In the genomic region with DNA sequence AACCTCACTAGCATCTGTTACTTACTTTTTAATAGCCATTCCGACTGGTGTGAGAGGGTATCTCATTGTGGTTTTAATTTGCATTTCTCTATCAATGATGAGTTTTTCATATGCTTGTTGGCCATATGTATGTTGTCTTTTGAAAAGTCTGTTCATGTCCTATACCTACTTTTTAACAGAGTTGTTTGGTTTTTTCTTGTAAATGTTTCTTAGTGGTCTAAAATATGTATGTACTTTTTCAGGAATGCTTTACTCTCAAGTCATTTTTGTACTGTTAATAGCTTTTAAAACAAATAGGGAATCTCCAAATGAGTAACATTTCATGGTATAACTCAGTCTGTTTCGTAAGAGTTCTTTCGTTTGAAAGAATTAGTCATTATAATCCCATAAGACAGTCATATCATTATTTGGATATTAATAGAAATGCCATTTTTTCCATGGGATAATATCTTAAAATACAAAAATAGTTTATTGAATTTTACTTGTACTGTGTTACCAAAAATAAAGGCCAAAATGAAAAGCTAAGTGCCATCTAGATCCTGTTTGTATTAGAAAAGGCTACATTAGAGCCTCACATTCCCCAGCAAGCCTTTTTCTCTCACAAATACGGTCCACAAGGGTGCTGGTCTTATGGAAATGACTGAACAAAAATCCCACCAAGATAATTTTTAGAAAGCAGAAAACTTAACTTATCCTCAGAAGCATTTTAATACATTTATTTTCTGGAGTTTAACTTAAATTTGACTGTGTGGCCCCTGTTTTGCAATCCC, we compare ENCODE assay signal across 1 cellular context.
TF ChIP-seq lines count a peak whose summit lies in the region.

No MANE protein-coding gene starts in this region.

TF ChIP-seq in GM12878, 131 proteins besides CTCF, POLR2A, EP300 and RAD21 (continued from another document and continues in another):
- TF ChIP-seq, protein P1, sequence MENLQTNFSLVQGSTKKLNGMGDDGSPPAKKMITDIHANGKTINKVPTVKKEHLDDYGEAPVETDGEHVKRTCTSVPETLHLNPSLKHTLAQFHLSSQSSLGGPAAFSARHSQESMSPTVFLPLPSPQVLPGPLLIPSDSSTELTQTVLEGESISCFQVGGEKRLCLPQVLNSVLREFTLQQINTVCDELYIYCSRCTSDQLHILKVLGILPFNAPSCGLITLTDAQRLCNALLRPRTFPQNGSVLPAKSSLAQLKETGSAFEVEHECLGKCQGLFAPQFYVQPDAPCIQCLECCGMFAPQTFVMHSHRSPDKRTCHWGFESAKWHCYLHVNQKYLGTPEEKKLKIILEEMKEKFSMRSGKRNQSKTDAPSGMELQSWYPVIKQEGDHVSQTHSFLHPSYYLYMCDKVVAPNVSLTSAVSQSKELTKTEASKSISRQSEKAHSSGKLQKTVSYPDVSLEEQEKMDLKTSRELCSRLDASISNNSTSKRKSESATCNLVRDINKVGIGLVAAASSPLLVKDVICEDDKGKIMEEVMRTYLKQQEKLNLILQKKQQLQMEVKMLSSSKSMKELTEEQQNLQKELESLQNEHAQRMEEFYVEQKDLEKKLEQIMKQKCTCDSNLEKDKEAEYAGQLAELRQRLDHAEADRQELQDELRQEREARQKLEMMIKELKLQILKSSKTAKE (IDR thresholded peaks at IDR 0.05; ENCODE audit: low read depth, poor library complexity, severe bottlenecking): peak; percentile 77
- TF ChIP-seq RB1 (IDR thresholded peaks at IDR 0.05; ENCODE audit: borderline replicate concordance): no peak
- peak; percentile 100 for TF ChIP-seq JUNB (IDR thresholded peaks at IDR 0.05)
- peak; percentile 85 for TF ChIP-seq ZNF24 (IDR thresholded peaks at IDR 0.05)
- no peak for TF ChIP-seq STAT1 (conservative IDR thresholded peaks at IDR 0.05)
- peak; percentile 91 for TF ChIP-seq TBL1XR1 (IDR thresholded peaks at IDR 0.05; ENCODE audit: low read depth, low read length)
- no peak for TF ChIP-seq ZNF622 (IDR thresholded peaks at IDR 0.05)
- TF ChIP-seq, protein P2, sequence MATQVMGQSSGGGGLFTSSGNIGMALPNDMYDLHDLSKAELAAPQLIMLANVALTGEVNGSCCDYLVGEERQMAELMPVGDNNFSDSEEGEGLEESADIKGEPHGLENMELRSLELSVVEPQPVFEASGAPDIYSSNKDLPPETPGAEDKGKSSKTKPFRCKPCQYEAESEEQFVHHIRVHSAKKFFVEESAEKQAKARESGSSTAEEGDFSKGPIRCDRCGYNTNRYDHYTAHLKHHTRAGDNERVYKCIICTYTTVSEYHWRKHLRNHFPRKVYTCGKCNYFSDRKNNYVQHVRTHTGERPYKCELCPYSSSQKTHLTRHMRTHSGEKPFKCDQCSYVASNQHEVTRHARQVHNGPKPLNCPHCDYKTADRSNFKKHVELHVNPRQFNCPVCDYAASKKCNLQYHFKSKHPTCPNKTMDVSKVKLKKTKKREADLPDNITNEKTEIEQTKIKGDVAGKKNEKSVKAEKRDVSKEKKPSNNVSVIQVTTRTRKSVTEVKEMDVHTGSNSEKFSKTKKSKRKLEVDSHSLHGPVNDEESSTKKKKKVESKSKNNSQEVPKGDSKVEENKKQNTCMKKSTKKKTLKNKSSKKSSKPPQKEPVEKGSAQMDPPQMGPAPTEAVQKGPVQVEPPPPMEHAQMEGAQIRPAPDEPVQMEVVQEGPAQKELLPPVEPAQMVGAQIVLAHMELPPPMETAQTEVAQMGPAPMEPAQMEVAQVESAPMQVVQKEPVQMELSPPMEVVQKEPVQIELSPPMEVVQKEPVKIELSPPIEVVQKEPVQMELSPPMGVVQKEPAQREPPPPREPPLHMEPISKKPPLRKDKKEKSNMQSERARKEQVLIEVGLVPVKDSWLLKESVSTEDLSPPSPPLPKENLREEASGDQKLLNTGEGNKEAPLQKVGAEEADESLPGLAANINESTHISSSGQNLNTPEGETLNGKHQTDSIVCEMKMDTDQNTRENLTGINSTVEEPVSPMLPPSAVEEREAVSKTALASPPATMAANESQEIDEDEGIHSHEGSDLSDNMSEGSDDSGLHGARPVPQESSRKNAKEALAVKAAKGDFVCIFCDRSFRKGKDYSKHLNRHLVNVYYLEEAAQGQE (IDR thresholded peaks at IDR 0.05; ENCODE audit: low read depth, low read length): no peak
- no peak for TF ChIP-seq ZNF207 (IDR thresholded peaks at IDR 0.05; ENCODE audit: borderline replicate concordance)
- TF ChIP-seq JUND (IDR thresholded peaks at IDR 0.05; ENCODE audit: low read depth, low read length): peak; percentile 78; the same call in 1 of the 2 replicates
- TF ChIP-seq MEF2A (IDR thresholded peaks at IDR 0.05; ENCODE audit: insufficient read depth, low read depth, low read length): peak; percentile 99
- TF ChIP-seq ETV6 (conservative IDR thresholded peaks at IDR 0.05 in 1 of 2, IDR thresholded peaks at IDR 0.05 in 1 of 2; ENCODE audit: borderline replicate concordance in 1 of 2, low read depth in 1 of 2): no peak
- TF ChIP-seq, protein P3, sequence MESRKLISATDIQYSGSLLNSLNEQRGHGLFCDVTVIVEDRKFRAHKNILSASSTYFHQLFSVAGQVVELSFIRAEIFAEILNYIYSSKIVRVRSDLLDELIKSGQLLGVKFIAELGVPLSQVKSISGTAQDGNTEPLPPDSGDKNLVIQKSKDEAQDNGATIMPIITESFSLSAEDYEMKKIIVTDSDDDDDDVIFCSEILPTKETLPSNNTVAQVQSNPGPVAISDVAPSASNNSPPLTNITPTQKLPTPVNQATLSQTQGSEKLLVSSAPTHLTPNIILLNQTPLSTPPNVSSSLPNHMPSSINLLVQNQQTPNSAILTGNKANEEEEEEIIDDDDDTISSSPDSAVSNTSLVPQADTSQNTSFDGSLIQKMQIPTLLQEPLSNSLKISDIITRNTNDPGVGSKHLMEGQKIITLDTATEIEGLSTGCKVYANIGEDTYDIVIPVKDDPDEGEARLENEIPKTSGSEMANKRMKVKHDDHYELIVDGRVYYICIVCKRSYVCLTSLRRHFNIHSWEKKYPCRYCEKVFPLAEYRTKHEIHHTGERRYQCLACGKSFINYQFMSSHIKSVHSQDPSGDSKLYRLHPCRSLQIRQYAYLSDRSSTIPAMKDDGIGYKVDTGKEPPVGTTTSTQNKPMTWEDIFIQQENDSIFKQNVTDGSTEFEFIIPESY (IDR thresholded peaks at IDR 0.05): no peak
- TF ChIP-seq, protein P4, sequence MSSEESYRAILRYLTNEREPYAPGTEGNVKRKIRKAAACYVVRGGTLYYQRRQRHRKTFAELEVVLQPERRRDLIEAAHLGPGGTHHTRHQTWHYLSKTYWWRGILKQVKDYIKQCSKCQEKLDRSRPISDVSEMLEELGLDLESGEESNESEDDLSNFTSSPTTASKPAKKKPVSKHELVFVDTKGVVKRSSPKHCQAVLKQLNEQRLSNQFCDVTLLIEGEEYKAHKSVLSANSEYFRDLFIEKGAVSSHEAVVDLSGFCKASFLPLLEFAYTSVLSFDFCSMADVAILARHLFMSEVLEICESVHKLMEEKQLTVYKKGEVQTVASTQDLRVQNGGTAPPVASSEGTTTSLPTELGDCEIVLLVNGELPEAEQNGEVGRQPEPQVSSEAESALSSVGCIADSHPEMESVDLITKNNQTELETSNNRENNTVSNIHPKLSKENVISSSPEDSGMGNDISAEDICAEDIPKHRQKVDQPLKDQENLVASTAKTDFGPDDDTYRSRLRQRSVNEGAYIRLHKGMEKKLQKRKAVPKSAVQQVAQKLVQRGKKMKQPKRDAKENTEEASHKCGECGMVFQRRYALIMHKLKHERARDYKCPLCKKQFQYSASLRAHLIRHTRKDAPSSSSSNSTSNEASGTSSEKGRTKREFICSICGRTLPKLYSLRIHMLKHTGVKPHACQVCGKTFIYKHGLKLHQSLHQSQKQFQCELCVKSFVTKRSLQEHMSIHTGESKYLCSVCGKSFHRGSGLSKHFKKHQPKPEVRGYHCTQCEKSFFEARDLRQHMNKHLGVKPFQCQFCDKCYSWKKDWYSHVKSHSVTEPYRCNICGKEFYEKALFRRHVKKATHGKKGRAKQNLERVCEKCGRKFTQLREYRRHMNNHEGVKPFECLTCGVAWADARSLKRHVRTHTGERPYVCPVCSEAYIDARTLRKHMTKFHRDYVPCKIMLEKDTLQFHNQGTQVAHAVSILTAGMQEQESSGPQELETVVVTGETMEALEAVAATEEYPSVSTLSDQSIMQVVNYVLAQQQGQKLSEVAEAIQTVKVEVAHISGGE (CRISPR knock-in tag; IDR thresholded peaks at IDR 0.05): no peak
- peak; percentile 54; the same call in 1 of the 3 replicates for TF ChIP-seq POU2F2 (IDR thresholded peaks at IDR 0.05; ENCODE audit: borderline replicate concordance, low read depth, low read length)
- TF ChIP-seq, protein P5, sequence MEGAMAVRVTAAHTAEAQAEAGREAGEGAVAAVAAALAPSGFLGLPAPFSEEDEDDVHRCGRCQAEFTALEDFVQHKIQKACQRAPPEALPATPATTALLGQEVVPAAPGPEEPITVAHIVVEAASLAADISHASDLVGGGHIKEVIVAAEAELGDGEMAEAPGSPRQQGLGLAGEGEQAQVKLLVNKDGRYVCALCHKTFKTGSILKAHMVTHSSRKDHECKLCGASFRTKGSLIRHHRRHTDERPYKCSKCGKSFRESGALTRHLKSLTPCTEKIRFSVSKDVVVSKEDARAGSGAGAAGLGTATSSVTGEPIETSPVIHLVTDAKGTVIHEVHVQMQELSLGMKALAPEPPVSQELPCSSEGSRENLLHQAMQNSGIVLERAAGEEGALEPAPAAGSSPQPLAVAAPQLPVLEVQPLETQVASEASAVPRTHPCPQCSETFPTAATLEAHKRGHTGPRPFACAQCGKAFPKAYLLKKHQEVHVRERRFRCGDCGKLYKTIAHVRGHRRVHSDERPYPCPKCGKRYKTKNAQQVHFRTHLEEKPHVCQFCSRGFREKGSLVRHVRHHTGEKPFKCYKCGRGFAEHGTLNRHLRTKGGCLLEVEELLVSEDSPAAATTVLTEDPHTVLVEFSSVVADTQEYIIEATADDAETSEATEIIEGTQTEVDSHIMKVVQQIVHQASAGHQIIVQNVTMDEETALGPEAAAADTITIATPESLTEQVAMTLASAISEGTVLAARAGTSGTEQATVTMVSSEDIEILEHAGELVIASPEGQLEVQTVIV (IDR thresholded peaks at IDR 0.05; ENCODE audit: borderline replicate concordance, partially characterized antibody): no peak
- TF ChIP-seq BHLHE40 (IDR thresholded peaks at IDR 0.05; ENCODE audit: borderline replicate concordance in 1 of 2, low read depth in 2 of 2, low read length in 1 of 2): peak; percentile 32 to 47; a peak in 1 of 4 replicates
- no peak for TF ChIP-seq SP1 (IDR thresholded peaks at IDR 0.05; ENCODE audit: low read depth, low read length)
- TF ChIP-seq, protein P6, sequence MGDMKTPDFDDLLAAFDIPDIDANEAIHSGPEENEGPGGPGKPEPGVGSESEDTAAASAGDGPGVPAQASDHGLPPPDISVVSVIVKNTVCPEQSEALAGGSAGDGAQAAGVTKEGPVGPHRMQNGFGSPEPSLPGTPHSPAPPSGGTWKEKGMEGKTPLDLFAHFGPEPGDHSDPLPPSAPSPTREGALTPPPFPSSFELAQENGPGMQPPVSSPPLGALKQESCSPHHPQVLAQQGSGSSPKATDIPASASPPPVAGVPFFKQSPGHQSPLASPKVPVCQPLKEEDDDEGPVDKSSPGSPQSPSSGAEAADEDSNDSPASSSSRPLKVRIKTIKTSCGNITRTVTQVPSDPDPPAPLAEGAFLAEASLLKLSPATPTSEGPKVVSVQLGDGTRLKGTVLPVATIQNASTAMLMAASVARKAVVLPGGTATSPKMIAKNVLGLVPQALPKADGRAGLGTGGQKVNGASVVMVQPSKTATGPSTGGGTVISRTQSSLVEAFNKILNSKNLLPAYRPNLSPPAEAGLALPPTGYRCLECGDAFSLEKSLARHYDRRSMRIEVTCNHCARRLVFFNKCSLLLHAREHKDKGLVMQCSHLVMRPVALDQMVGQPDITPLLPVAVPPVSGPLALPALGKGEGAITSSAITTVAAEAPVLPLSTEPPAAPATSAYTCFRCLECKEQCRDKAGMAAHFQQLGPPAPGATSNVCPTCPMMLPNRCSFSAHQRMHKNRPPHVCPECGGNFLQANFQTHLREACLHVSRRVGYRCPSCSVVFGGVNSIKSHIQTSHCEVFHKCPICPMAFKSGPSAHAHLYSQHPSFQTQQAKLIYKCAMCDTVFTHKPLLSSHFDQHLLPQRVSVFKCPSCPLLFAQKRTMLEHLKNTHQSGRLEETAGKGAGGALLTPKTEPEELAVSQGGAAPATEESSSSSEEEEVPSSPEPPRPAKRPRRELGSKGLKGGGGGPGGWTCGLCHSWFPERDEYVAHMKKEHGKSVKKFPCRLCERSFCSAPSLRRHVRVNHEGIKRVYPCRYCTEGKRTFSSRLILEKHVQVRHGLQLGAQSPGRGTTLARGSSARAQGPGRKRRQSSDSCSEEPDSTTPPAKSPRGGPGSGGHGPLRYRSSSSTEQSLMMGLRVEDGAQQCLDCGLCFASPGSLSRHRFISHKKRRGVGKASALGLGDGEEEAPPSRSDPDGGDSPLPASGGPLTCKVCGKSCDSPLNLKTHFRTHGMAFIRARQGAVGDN (IDR thresholded peaks at IDR 0.05): no peak
- no peak for TF ChIP-seq WRNIP1 (IDR thresholded peaks at IDR 0.05; ENCODE audit: borderline replicate concordance, low read depth, low read length)
- no peak for TF ChIP-seq RFX5 (IDR thresholded peaks at IDR 0.05; ENCODE audit: low read depth, low read length)
- no peak for TF ChIP-seq RCOR1 (conservative IDR thresholded peaks at IDR 0.05; ENCODE audit: low read depth, low read length)
- TF ChIP-seq SMAD1 (IDR thresholded peaks at IDR 0.05; ENCODE audit: low read depth, partially characterized antibody): no peak
- no peak for TF ChIP-seq SIN3A (IDR thresholded peaks at IDR 0.05; ENCODE audit: low read depth, low read length)
- TF ChIP-seq MTA2 (IDR thresholded peaks at IDR 0.05; ENCODE audit: low read depth): peak; percentile 99
- TF ChIP-seq IKZF2 (IDR thresholded peaks at IDR 0.05): peak; percentile 100
- TF ChIP-seq, protein P7, sequence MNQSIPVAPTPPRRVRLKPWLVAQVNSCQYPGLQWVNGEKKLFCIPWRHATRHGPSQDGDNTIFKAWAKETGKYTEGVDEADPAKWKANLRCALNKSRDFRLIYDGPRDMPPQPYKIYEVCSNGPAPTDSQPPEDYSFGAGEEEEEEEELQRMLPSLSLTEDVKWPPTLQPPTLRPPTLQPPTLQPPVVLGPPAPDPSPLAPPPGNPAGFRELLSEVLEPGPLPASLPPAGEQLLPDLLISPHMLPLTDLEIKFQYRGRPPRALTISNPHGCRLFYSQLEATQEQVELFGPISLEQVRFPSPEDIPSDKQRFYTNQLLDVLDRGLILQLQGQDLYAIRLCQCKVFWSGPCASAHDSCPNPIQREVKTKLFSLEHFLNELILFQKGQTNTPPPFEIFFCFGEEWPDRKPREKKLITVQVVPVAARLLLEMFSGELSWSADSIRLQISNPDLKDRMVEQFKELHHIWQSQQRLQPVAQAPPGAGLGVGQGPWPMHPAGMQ (IDR thresholded peaks at IDR 0.05; ENCODE audit: borderline replicate concordance): no peak
- no peak for TF ChIP-seq HDGF (IDR thresholded peaks at IDR 0.05)
- TF ChIP-seq KAT2A (conservative IDR thresholded peaks at IDR 0.05; ENCODE audit: control insufficient read depth, low read depth, low read length): no peak
- peak; percentile 81; the same call in 1 of the 2 replicates for TF ChIP-seq TCF7 (IDR thresholded peaks at IDR 0.05; ENCODE audit: borderline replicate concordance)
- no peak for TF ChIP-seq STAT3 (IDR thresholded peaks at IDR 0.05; ENCODE audit: low read depth, low read length)
